8 cellular contexts compared by ENCODE assay signal in the genomic region with DNA sequence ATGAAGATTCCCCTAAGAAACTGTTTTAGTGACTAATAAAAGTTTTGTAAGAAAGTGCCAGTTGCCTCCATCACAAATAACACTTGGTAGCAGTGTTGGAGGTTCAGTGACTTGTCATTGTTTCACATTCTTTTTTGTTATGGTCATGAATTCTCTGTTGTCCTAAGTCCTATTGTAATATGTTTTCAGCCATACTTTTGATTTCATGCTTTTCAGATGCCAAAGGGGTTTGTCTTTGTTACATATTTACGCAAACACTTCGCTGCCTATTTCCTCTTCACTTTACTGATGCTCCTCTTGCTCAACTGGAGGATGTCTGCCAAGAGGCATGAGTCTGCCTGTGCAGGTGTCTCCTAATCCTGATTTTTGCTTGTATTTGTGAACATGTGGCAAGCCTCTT.
DNase-seq lines count a peak whose midpoint lies in the region; ATAC-seq and TF ChIP-seq lines count a peak whose summit lies in the region.

No MANE protein-coding gene starts in this region.

- H3K27me3 ChIP-seq in brain microvascular endothelial cell (replicated peaks): no peaks in the 10 kb centered on the region
- no peaks in the 10 kb centered on the region for H3K27me3 ChIP-seq in right lobe of liver
- H3K27me3 ChIP-seq in spleen (replicated peaks in 1 of 7): no peaks in the 10 kb centered on the region

- H3K36me3 Mint-ChIP-seq in activated CD4-positive, alpha-beta T cell treated with anti-CD3 and anti-CD28 coated beads for 36 hours (ENCODE audit: low read depth): no peaks in the 10 kb centered on the region

- intact Hi-C loops in right lobe of liver (cut with DNase I) (no loop called here), spleen (cut with DNase I; ENCODE audit: low total_unique reads) (no loop called here)
- intact Hi-C loops in activated CD4-positive, alpha-beta T cell treated with anti-CD3 and anti-CD28 coated beads for 36 hours (cut with DNase I, micrococcal nuclease): loop anchor here in 1 of 2 experiments (5.0 kb wide), 1 partner anchor 195 kb away; no protein-coding TSS in a partner anchor

- DNase-seq in AG20443 (ENCODE audit: low spot score) (peak; percentile 68), MV-4-11 (lab: John Stamatoyannopoulos, UW) (peak; percentile 61), brain microvascular endothelial cell (peak; percentile 58), right lobe of liver (peak in 2 of 3 donors; percentile 42 to 84), spleen (no peak)
- DNase-seq in activated CD4-positive, alpha-beta T cell treated with anti-CD3 and anti-CD28 coated beads for 36 hours: no peak

- H3K4me3 Mint-ChIP-seq in activated CD4-positive, alpha-beta T cell treated with anti-CD3 and anti-CD28 coated beads for 36 hours: no peak overlapping the region

- H3K4me1 ChIP-seq in right lobe of liver (peaks cover 0 to 10% (median 0%) of the 10 kb centered on the region in 4 donors), spleen (peaks cover 0 to 37% (median 12%) of the 10 kb centered on the region in 6 donors)

- TF ChIP-seq POLR2A in right lobe of liver (IDR thresholded peaks at IDR 0.05) (no peak), spleen (IDR thresholded peaks at IDR 0.05) (no peak)

- H3K27me3 Mint-ChIP-seq in activated CD4-positive, alpha-beta T cell treated with anti-CD3 and anti-CD28 coated beads for 36 hours: peaks cover 5% of the 10 kb centered on the region

- CTCF ChIA-PET in activated CD4-positive, alpha-beta T cell treated with anti-CD3 and anti-CD28 coated beads for 36 hours (lab: Charles Lee): no interaction called here

- H3K27ac ChIP-seq in brain microvascular endothelial cell (peak overlapping the region; percentile 22), right lobe of liver (peak overlapping the region in 1 of 3 donors; percentile 62), spleen (peak overlapping the region in 3 of 8 donors; percentile 23 to 58 (median 38))

- WGBS in right lobe of liver (ENCODE audit: insufficient coverage, low coverage, low lambda C conversion rate, missing lambda C conversion rate): 32% methylated on average over 2 of the region's 2 CpGs
- 49 to 82% (median 65%) methylated on average over 2 of the region's 2 CpGs for WGBS in spleen, 5 donors

- POLR2A ChIA-PET in activated CD4-positive, alpha-beta T cell treated with anti-CD3 and anti-CD28 coated beads for 36 hours (lab: Charles Lee): no interaction called here

- TF ChIP-seq CTCF in brain microvascular endothelial cell (IDR thresholded peaks at IDR 0.05; ENCODE audit: low read depth, low read length, missing control alignments) (no peak), right lobe of liver (IDR thresholded peaks at IDR 0.05) (no peak), spleen (IDR thresholded peaks at IDR 0.05 in 8 of 11, conservative IDR thresholded peaks at IDR 0.05 in 3 of 11) (no peak)

- no peaks in the 10 kb centered on the region for H3K9me3 Mint-ChIP-seq in activated CD4-positive, alpha-beta T cell treated with anti-CD3 and anti-CD28 coated beads for 36 hours (ENCODE audit: low read depth)

- H3K4me3 ChIP-seq in brain microvascular endothelial cell (ENCODE audit: low read depth, low read length): no peak overlapping the region
- no peak overlapping the region for H3K4me3 ChIP-seq in right lobe of liver
- H3K4me3 ChIP-seq in spleen: no peak overlapping the region

- H3K4me1 Mint-ChIP-seq in activated CD4-positive, alpha-beta T cell treated with anti-CD3 and anti-CD28 coated beads for 36 hours: peaks cover 59% of the 10 kb centered on the region

- H3K36me3 ChIP-seq in brain microvascular endothelial cell (replicated peaks) (no peaks in the 10 kb centered on the region), right lobe of liver (no peaks in the 10 kb centered on the region), spleen (no peaks in the 10 kb centered on the region)

- in situ Hi-C loops in brain microvascular endothelial cell (cut with HindIII; ENCODE audit: low pct_ligation_motif_present, low sequenced_read_pairs): no loop called here

- H3K9me3 ChIP-seq in right lobe of liver (no peaks in the 10 kb centered on the region), spleen (no peaks in the 10 kb centered on the region)

- H3K27ac Mint-ChIP-seq in activated CD4-positive, alpha-beta T cell treated with anti-CD3 and anti-CD28 coated beads for 36 hours: no peak overlapping the region

- ATAC-seq in right lobe of liver (peak; percentile 91 to 93 (median 93)), HG02678 (IDR thresholded peaks at IDR 0.05; ENCODE audit: unreplicated experiment) (no peak), HG03571 (IDR thresholded peaks at IDR 0.05; ENCODE audit: unreplicated experiment) (no peak)
- ATAC-seq in activated CD4-positive, alpha-beta T cell treated with anti-CD3 and anti-CD28 coated beads for 36 hours: no peak

Comparison
In these comparisons a context has a peak if more than half of its experiments do, and no peak if none do; other contexts are left out.
1. DNase-seq: peak in AG20443 (single experiment), MV-4-11 (single experiment), brain microvascular endothelial cell (single experiment) and right lobe of liver (2 of 3); none in spleen (single experiment) and activated CD4-positive, alpha-beta T cell treated with anti-CD3 and anti-CD28 coated beads for 36 hours (single experiment).
2. ATAC-seq: peak in right lobe of liver (4 of 4); none in activated CD4-positive, alpha-beta T cell treated with anti-CD3 and anti-CD28 coated beads for 36 hours (single experiment), HG02678 (single experiment) and HG03571 (single experiment).